Comparison of ENCODE assay signal across 28 cellular contexts in the genomic region with DNA sequence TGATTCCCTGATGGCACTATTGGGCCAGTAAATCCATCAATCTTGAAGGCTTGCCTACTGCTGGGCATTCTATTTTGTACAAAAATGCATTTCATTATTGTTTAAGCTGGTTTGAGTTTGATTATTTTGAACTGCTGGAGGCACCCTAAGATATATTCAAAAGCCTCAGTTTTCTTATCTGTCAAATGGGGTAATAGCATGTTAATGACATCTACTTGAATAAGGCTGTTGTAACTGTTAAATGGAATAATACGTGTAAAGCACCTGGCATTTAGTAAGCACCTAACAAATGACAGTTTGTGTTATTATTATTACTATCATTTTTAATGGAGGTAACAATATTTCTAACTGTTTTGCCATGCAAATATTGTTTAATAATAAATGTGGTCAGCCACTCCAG. TPM values are rescaled to one million over a fixed set of nuclear protein-coding genes. Genes with fewer than 3 reads are reported as not detected.
"Had no signal": no experiment of that assay in that cellular context is flagged by ENCODE, and none has a peak within 500 bp of the region (broad histone marks: within the 10 kb centered on the region; RNA-seq: fewer than 3 reads in every experiment).

No MANE protein-coding gene starts in this region.

- H3K9me3 ChIP-seq: stomach, suprapubic skin, testis, thoracic aorta, thyroid gland, tibial artery, tibial nerve, transverse colon, upper lobe of left lung, upper lobe of right lung, uterus, vagina had no signal

- H3K27me3 ChIP-seq: testis, thyroid gland, transverse colon, upper lobe of left lung, uterus, vagina had no signal

- FAIRE-seq: urothelium cell line had no signal

- H3K27ac ChIP-seq: stomach, suprapubic skin, testis, thoracic aorta, thyroid gland, tibial artery, tibial nerve, transverse colon, upper lobe of left lung, upper lobe of right lung, uterus, vagina had no signal

- H3K4me1 ChIP-seq: stomach, suprapubic skin, testis, thyroid gland, tibial artery, tibial nerve, transverse colon, upper lobe of left lung, upper lobe of right lung, uterus, vagina had no signal

- H3K4me3 ChIP-seq: stomach, suprapubic skin, testis, thoracic aorta, thyroid gland, tibial artery, tibial nerve, transverse colon, upper lobe of left lung, upper lobe of right lung, uterus, vagina had no signal

- ATAC-seq: stimulated activated effector memory CD8-positive, alpha-beta T cell treated with anti-CD3 and anti-CD28 coated beads, Interleukin-12 subunit alpha, Interleukin-12 subunit beta, amount 100 ng/mL, for 72 hours; stimulated activated memory B cell treated with anti-CD40 and anti-IgM and Interleukin-4, amounts not matched to agents 10 μg/mL and 1 μg/mL and 100 μg/mL, for 72 hours; stimulated activated naive B cell treated with anti-CD40 and anti-IgM and Interleukin-4, amounts not matched to agents 10 μg/mL and 1 μg/mL and 100 μg/mL, for 72 hours; stimulated activated naive CD8-positive, alpha-beta T cell treated with anti-CD3 and anti-CD28 coated beads, Interleukin-15, amount 100 ng/mL, for 72 hours; stimulated activated naive CD8-positive, alpha-beta T cell treated with anti-CD3 and anti-CD28 coated beads, Interleukin-15, Interleukin-2, amounts not matched to agents 100 U/mL and 50 U/mL, for 24 hours; upper lobe of right lung had no signal

- H3K36me3 ChIP-seq: stomach, suprapubic skin, thoracic aorta, thyroid gland, tibial artery, tibial nerve, transverse colon, upper lobe of left lung, upper lobe of right lung, uterus, vagina had no signal

- DNase-seq: stimulated activated CD4-positive, alpha-beta T cell treated with anti-CD3 and anti-CD28 coated beads, Interleukin-2, amount 100 ng/mL, for 48 hours; stimulated activated CD4-positive, alpha-beta T cell treated with anti-CD3 and anti-CD28 coated beads, Interleukin-4, amount 100 ng/mL, for 1 hour; stimulated activated CD4-positive, alpha-beta T cell treated with anti-CD3 and anti-CD28 coated beads, Interleukin-4, amount 100 ng/mL, for 24 hours; stimulated activated CD4-positive, alpha-beta T cell treated with anti-CD3 and anti-CD28 coated beads, Interleukin-4, amount 100 ng/mL, for 4 hours; stimulated activated CD8-positive, alpha-beta memory T cell treated with anti-CD3 and anti-CD28 coated beads, Interleukin-4, amount 100 ng/mL, for 48 hours; stimulated activated naive B cell treated with anti-CD40 and anti-IgM and Interleukin-4, amounts not matched to agents 10 μg/mL and 1 μg/mL and 100 μg/mL, for 72 hours; stimulated activated naive CD4-positive, alpha-beta T cell; stimulated activated naive CD4-positive, alpha-beta T cell treated with Interleukin-2 at 50 U/mL for 16 hours; stimulated activated naive CD8-positive, alpha-beta T cell treated with anti-CD3 and anti-CD28 coated beads, Interleukin-15, amount 100 ng/mL, for 72 hours; stimulated activated naive CD8-positive, alpha-beta T cell treated with anti-CD3 and anti-CD28 coated beads, Interleukin-15, Interleukin-2, amounts not matched to agents 100 U/mL and 50 U/mL, for 24 hours; stomach; substantia nigra; testis; thyroid gland; tibial artery; transverse colon; trophoblast cell; upper lobe of left lung; upper lobe of right lung; uterus had no signal

RNA-seq across cellular contexts. Expression of a gene that starts 6.9 kb away (rescaled TPM):
- total RNA-seq: suprapubic skin, thoracic aorta, thyroid gland, upper lobe of left lung, upper lobe of right lung, ureter, vagina had no signal
